In the genomic region with DNA sequence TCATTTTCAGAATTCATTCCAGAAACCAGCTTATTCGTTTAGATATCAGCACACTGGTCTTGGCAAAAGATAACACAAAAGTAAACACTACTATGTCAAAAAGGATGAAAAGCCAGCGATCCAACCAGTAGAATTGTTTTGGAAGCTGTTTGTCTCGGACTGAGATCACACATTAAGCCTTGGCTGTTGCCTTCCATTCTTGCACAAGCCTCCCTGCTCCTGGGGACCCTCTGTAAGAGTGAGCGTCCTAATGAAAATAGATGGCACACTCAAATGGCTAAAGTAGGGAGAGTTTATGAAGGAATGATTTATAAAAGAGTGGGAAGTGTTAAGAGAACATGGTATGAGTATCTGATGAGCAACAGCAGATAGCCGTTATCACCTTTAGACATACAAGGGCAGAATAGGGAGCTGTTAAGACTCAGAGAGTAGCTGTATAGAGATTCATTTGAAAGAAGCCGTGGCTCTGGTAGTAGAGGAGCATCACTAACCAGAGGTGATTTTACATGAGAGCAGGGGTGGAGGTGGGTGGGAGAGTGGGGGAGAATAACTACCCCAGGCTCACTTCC, we compare ENCODE assay signal across 1 cellular context.
A peak's percentile ranks its signal among the peaks of the same experiment; 100 is the strongest.
TF ChIP-seq lines count a peak whose summit lies in the region.

No MANE protein-coding gene starts in this region.

TF ChIP-seq in K562, 482 proteins besides CTCF, POLR2A, EP300 and RAD21 (continued from another document and continues in another):
- TF ChIP-seq TFAP4 (CRISPR knock-in tag; IDR thresholded peaks at IDR 0.05; ENCODE audit: borderline replicate concordance) (no peak), MAX (CRISPR knock-in tag; IDR thresholded peaks at IDR 0.05) (no peak), TEAD4 (IDR thresholded peaks at IDR 0.05; ENCODE audit: low read length) (peak; percentile 65), TEAD4 (CRISPR knock-in tag; IDR thresholded peaks at IDR 0.05; ENCODE audit: borderline replicate concordance) (no peak), FOXJ2 (tag; IDR thresholded peaks at IDR 0.05) (peak; percentile 50; the same call in 1 of the 2 replicates), CBX1 (IDR thresholded peaks at IDR 0.05; ENCODE audit: low read depth) (no peak), JUN (IDR thresholded peaks at IDR 0.05; ENCODE audit: borderline replicate concordance, low read depth, low read length) (no peak), JUN (CRISPR knock-in tag; IDR thresholded peaks at IDR 0.05; ENCODE audit: borderline replicate concordance) (no peak), EZH2 (IDR thresholded peaks at IDR 0.05; ENCODE audit: borderline replicate concordance, low read depth, low read length) (no peak), SIRT6 (IDR thresholded peaks at IDR 0.05; ENCODE audit: low read depth, low read length) (no peak), ELF4 (CRISPR knock-in tag; IDR thresholded peaks at IDR 0.05) (0 out of 2 replicates have a peak, but pooled peaks have one; percentile 22), WHSC1 (IDR thresholded peaks at IDR 0.05; ENCODE audit: low read length) (no peak), ATF7 (IDR thresholded peaks at IDR 0.05) (peak; percentile 53; the same call in 1 of the 2 replicates), CREM (IDR thresholded peaks at IDR 0.05; ENCODE audit: low read depth) (0 out of 2 replicates have a peak, but pooled peaks have one; percentile 3), TSC22D4 (tag; IDR thresholded peaks at IDR 0.05) (no peak), REST (CRISPR knock-in tag; IDR thresholded peaks at IDR 0.05; ENCODE audit: low read depth) (no peak), ZNF740 (CRISPR knock-in tag; IDR thresholded peaks at IDR 0.05) (no peak), ZNF740 (tag; IDR thresholded peaks at IDR 0.05) (no peak), ZNF41 (CRISPR knock-in tag; conservative IDR thresholded peaks at IDR 0.05) (no peak), CREB3L1 (IDR thresholded peaks at IDR 0.05; ENCODE audit: borderline replicate concordance, low read depth) (no peak), ZNF24 (IDR thresholded peaks at IDR 0.05) (0 out of 2 replicates have a peak, but pooled peaks have one; percentile 44), ZMIZ1 (IDR thresholded peaks at IDR 0.05; ENCODE audit: low read depth in 2 of 2, low read length in 2 of 2) (no peak), ETV1 (tag; conservative IDR thresholded peaks at IDR 0.05; ENCODE audit: low read depth) (no peak), NFYB (IDR thresholded peaks at IDR 0.05; ENCODE audit: extremely low read depth, insufficient read length) (no peak), ZNF184 (CRISPR knock-in tag; IDR thresholded peaks at IDR 0.05) (no peak), MCM2 (IDR thresholded peaks at IDR 0.05; ENCODE audit: low read depth) (no peak), SNIP1 (IDR thresholded peaks at IDR 0.05; ENCODE audit: low read depth) (no peak), ZNF444 (CRISPR knock-in tag; IDR thresholded peaks at IDR 0.05) (no peak), ZNF586 (CRISPR knock-in tag; conservative IDR thresholded peaks at IDR 0.05) (no peak), TEAD2 (tag; IDR thresholded peaks at IDR 0.05) (no peak), SMAD2 (IDR thresholded peaks at IDR 0.05; ENCODE audit: low read depth, low read length) (no peak), HNRNPH1 (optimal IDR thresholded peaks at IDR 0.05; ENCODE audit: low read depth, low read length) (no peak), CREBBP (IDR thresholded peaks at IDR 0.05; ENCODE audit: low read depth, low read length) (no peak), PTRF (tag; IDR thresholded peaks at IDR 0.05) (no peak), SREBF2 (CRISPR knock-in tag; IDR thresholded peaks at IDR 0.05) (no peak), E2F6 (IDR thresholded peaks at IDR 0.05; ENCODE audit: borderline replicate concordance in 1 of 2, extremely low read depth in 1 of 2, insufficient read depth in 1 of 2, insufficient read length in 1 of 2, low read depth in 1 of 2, low read length in 1 of 2, poor library complexity in 1 of 2, severe bottlenecking in 1 of 2) (no peak), ETV6 (IDR thresholded peaks at IDR 0.05; ENCODE audit: borderline replicate concordance in 1 of 2, low read depth in 2 of 2, low read length in 1 of 2) (no peak), ETV6 (CRISPR knock-in tag; IDR thresholded peaks at IDR 0.05; ENCODE audit: borderline replicate concordance) (no peak), POLR2AphosphoS2 (IDR thresholded peaks at IDR 0.05; ENCODE audit: low read length) (no peak), ZNF695 (CRISPR knock-in tag; IDR thresholded peaks at IDR 0.05) (no peak), ZNF175 (CRISPR knock-in tag; IDR thresholded peaks at IDR 0.05; ENCODE audit: low read depth) (no peak)
- TF ChIP-seq, protein P1, sequence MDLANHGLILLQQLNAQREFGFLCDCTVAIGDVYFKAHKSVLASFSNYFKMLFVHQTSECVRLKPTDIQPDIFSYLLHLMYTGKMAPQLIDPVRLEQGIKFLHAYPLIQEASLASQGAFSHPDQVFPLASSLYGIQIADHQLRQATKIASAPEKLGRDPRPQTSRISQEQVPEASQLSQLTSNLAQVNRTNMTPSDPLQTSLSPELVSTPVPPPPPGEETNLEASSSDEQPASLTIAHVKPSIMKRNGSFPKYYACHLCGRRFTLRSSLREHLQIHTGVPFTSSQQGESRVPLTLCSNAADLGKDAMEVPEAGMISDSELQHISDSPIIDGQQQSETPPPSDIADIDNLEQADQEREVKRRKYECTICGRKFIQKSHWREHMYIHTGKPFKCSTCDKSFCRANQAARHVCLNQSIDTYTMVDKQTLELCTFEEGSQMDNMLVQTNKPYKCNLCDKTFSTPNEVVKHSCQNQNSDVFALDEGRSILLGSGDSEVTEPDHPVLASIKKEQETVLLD (IDR thresholded peaks at IDR 0.05): no peak
- TF ChIP-seq, protein P2, sequence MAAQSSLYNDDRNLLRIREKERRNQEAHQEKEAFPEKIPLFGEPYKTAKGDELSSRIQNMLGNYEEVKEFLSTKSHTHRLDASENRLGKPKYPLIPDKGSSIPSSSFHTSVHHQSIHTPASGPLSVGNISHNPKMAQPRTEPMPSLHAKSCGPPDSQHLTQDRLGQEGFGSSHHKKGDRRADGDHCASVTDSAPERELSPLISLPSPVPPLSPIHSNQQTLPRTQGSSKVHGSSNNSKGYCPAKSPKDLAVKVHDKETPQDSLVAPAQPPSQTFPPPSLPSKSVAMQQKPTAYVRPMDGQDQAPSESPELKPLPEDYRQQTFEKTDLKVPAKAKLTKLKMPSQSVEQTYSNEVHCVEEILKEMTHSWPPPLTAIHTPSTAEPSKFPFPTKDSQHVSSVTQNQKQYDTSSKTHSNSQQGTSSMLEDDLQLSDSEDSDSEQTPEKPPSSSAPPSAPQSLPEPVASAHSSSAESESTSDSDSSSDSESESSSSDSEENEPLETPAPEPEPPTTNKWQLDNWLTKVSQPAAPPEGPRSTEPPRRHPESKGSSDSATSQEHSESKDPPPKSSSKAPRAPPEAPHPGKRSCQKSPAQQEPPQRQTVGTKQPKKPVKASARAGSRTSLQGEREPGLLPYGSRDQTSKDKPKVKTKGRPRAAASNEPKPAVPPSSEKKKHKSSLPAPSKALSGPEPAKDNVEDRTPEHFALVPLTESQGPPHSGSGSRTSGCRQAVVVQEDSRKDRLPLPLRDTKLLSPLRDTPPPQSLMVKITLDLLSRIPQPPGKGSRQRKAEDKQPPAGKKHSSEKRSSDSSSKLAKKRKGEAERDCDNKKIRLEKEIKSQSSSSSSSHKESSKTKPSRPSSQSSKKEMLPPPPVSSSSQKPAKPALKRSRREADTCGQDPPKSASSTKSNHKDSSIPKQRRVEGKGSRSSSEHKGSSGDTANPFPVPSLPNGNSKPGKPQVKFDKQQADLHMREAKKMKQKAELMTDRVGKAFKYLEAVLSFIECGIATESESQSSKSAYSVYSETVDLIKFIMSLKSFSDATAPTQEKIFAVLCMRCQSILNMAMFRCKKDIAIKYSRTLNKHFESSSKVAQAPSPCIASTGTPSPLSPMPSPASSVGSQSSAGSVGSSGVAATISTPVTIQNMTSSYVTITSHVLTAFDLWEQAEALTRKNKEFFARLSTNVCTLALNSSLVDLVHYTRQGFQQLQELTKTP (IDR thresholded peaks at IDR 0.05; ENCODE audit: low read depth in 1 of 2, partially characterized antibody in 2 of 2): peak; percentile 32 to 58
- TF ChIP-seq, protein P3, sequence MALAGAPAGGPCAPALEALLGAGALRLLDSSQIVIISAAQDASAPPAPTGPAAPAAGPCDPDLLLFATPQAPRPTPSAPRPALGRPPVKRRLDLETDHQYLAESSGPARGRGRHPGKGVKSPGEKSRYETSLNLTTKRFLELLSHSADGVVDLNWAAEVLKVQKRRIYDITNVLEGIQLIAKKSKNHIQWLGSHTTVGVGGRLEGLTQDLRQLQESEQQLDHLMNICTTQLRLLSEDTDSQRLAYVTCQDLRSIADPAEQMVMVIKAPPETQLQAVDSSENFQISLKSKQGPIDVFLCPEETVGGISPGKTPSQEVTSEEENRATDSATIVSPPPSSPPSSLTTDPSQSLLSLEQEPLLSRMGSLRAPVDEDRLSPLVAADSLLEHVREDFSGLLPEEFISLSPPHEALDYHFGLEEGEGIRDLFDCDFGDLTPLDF (CRISPR knock-in tag; IDR thresholded peaks at IDR 0.05): 0 out of 2 replicates have a peak, but pooled peaks have one; percentile 53
